ENCODE assay signal across 8 cellular contexts in the genomic region with DNA sequence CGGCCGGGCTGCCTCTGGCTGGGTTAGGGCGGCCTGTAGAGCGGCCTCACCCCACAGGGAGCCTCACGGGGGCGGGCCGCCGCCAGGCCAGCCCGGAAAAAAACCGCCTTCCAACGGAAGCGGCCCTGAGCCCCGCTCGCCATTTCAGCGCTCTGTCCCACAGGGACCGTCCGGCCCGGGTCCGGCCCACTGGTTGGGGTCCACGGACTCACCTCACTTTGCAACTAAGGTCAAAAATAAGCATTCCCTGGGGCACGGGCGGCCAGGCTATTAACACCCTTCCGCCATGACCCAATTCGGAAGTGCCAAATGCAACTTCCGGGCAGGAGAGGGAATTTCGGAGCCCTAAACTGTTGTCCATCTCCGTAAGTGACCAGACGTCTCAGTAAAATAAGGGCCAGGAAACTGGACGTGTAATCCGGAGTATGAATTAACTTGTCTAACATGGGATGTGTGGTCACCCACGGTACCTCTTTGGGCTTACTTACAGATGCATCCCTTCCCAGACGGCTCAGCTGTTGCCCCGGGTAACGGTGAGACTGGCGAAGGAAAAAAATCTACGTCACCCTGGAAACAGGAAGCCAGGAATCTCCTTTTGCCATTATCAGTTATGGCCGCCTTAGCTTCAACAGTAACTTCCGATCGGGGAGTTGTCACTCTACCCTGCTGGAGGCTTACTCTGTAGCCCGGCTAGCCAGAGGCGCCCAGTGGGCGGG. TPM values are rescaled to one million over a fixed set of nuclear protein-coding genes. Genes with fewer than 3 reads are reported as not detected.
DNase-seq lines count a peak whose midpoint lies in the region; ATAC-seq and TF ChIP-seq lines count a peak whose summit lies in the region.

A gene with protein sequence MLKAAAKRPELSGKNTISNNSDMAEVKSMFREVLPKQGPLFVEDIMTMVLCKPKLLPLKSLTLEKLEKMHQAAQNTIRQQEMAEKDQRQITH (minus strand): TSS at position 548 of the 716 bp plus-strand sequence. CDS start 1,023 bp downstream, outside the sequence.

- peak within 1 kb of the TSS; percentile 77 for H3K27ac ChIP-seq in H9 (ENCODE audit: insufficient read length, low read depth, low read length)
- peak within 1 kb of the TSS; percentile 98 to 100 (median 100) for H3K27ac ChIP-seq in body of pancreas
- H3K27ac ChIP-seq in rectal smooth muscle tissue (ENCODE audit: low read depth, low read length), result peak within 1 kb of the TSS; percentile 99

- H2AK5ac ChIP-seq in H9 (ENCODE audit: insufficient read length, low read length), result no peak within 1 kb of the TSS

- H3K27me3 ChIP-seq in H9 (ENCODE audit: insufficient read depth, low read length) (no peaks in the 10 kb centered on the region), body of pancreas (no peaks in the 10 kb centered on the region), rectal smooth muscle tissue (ENCODE audit: control insufficient read depth, insufficient read depth, low read length) (no peaks in the 10 kb centered on the region)

- no peak within 1 kb of the TSS for H3K56ac ChIP-seq in H9 (ENCODE audit: insufficient read length, low read depth, low read length)

- H3K4me1 ChIP-seq in H9 (ENCODE audit: insufficient read depth, low read length), result peaks cover 4% of the 10 kb centered on the region; the same call in 1 of the 2 replicates
- H3K4me1 ChIP-seq in body of pancreas, result peaks cover 48% of the 10 kb centered on the region
- H3K4me1 ChIP-seq in rectal smooth muscle tissue (ENCODE audit: control insufficient read depth, insufficient read depth, low read length), result peaks cover 12% of the 10 kb centered on the region

- H4K5ac ChIP-seq in H9 (ENCODE audit: insufficient read length, low read depth, low read length), result no peak within 1 kb of the TSS

- peak; percentile 90 for ATAC-seq in body of pancreas

- no peak within 1 kb of the TSS for H3T11ph ChIP-seq in H9 (ENCODE audit: low read length)

- H3K27me3 Mint-ChIP-seq in H9 (ENCODE audit: low read depth), result no peaks in the 10 kb centered on the region

- H3K9ac ChIP-seq in H9 (ENCODE audit: extremely low read depth, insufficient read length, low read length) (peak within 1 kb of the TSS; percentile 79), rectal smooth muscle tissue (ENCODE audit: low read length) (peak within 1 kb of the TSS; percentile 95)

- H3K4ac ChIP-seq in H9 (ENCODE audit: low read depth, low read length), result no peak within 1 kb of the TSS

- H2BK5ac ChIP-seq in H9 (ENCODE audit: insufficient read length, low read length), result no peak within 1 kb of the TSS

- H3K9me3 Mint-ChIP-seq in H9, result no peaks in the 10 kb centered on the region; a peak in 1 of 5 replicates

- no peaks in the 10 kb centered on the region for H3K36me3 ChIP-seq in body of pancreas (replicated peaks in 1 of 2; ENCODE audit: insufficient read depth in 1 of 2, low read depth in 2 of 2)
- H3K36me3 ChIP-seq in rectal smooth muscle tissue (ENCODE audit: control insufficient read depth, insufficient read depth, low read length), result no peaks in the 10 kb centered on the region

- H3K4me2 ChIP-seq in H9 (ENCODE audit: insufficient read depth, insufficient read length, low read length), result peak within 1 kb of the TSS; percentile 96

- H3K4me3 ChIP-seq in LNCaP clone FGC (ENCODE audit: low read depth, low read length), result peak within 1 kb of the TSS; percentile 89
- peak within 1 kb of the TSS; percentile 33 to 68 for H3K4me3 ChIP-seq in body of pancreas
- H3K4me3 ChIP-seq in rectal smooth muscle tissue (ENCODE audit: low read length), result peak within 1 kb of the TSS; percentile 97

- H4K91ac ChIP-seq in H9 (ENCODE audit: insufficient read length, low read depth, low read length), result no peak within 1 kb of the TSS

- peak within 1 kb of the TSS; percentile 56; the same call in 1 of the 2 replicates for H3K14ac ChIP-seq in H9 (ENCODE audit: insufficient read depth, low read length)

- peak within 1 kb of the TSS; percentile 66 for H2AFZ ChIP-seq in H9 (ENCODE audit: low read length)

- TF ChIP-seq POLR2A in body of pancreas (IDR thresholded peaks at IDR 0.05), result peak; percentile 88 to 98 (median 95)

- H3K4me3 Mint-ChIP-seq in H9, result peak within 1 kb of the TSS; percentile 96 to 98

- H3K79me2 ChIP-seq in H9 (ENCODE audit: insufficient read depth, low read length), result peaks cover 5% of the 10 kb centered on the region; the same call in 1 of the 2 replicates

- H2BK15ac ChIP-seq in H9 (ENCODE audit: low read depth, low read length), result no peak within 1 kb of the TSS

- peaks cover 0 to 6% (median 2%) of the 10 kb centered on the region in 3 experiments; a peak in 3 of 7 replicates for H3K36me3 Mint-ChIP-seq in H9 (ENCODE audit: insufficient read depth in 1 of 3, low read depth in 3 of 3)

- H3K79me1 ChIP-seq in H9 (ENCODE audit: insufficient read depth, low read depth, low read length, poor library complexity, severe bottlenecking), result no peaks in the 10 kb centered on the region

- H3K23ac ChIP-seq in H9 (ENCODE audit: insufficient read length, low read depth, low read length), result no peak within 1 kb of the TSS

- no peak within 1 kb of the TSS for H2BK20ac ChIP-seq in H9 (ENCODE audit: low read depth, low read length, poor library complexity, severe bottlenecking)

- DNase-seq in NCI-H146 treated with DMSO at 0.1 percent for 48 hours (lab: John Stamatoyannopoulos, UW; ENCODE audit: unreplicated experiment) (peak; percentile 99), NCI-H146 (lab: John Stamatoyannopoulos, UW) (no peak), H9 (no peak), LNCaP clone FGC (ENCODE audit: low read depth) (peak; percentile 99), SIG-M5 (lab: John Stamatoyannopoulos, UW) (peak; percentile 97), body of pancreas (no peak), hypothalamus (lab: John Stamatoyannopoulos, UW) (peak; percentile 53 to 99 (median 85))

- no peaks in the 10 kb centered on the region for H3K23me2 ChIP-seq in H9 (ENCODE audit: insufficient read length, low read depth, low read length, poor library complexity, severe bottlenecking)

- H4K8ac ChIP-seq in H9 (replicated peaks; ENCODE audit: insufficient read length, low read depth, low read length), result no peak within 1 kb of the TSS

- peak within 1 kb of the TSS; percentile 92 for H3K18ac ChIP-seq in H9 (ENCODE audit: insufficient read length, low read depth, low read length)

- H4K20me1 ChIP-seq in H9 (ENCODE audit: control insufficient read depth, insufficient read depth, insufficient read length), result no peaks in the 10 kb centered on the region

- no peak within 1 kb of the TSS for H2BK120ac ChIP-seq in H9 (ENCODE audit: low read depth, low read length, poor library complexity, severe bottlenecking)

- H2BK12ac ChIP-seq in H9 (ENCODE audit: insufficient read length, low read depth, low read length), result no peak within 1 kb of the TSS

- no peak for TF ChIP-seq CTCF in H9 (conservative IDR thresholded peaks at IDR 0.05)
- TF ChIP-seq CTCF in LNCaP clone FGC (IDR thresholded peaks at IDR 0.05; ENCODE audit: control insufficient read depth, extremely low read depth, insufficient read depth), result no peak
- peak in 2 of 7 experiments; percentile 33 to 39 for TF ChIP-seq CTCF in body of pancreas (IDR thresholded peaks at IDR 0.05)

- no peaks in the 10 kb centered on the region for H3K9me3 ChIP-seq in H9 (ENCODE audit: control insufficient read depth, low read depth, low read length)
- no peaks in the 10 kb centered on the region for H3K9me3 ChIP-seq in body of pancreas

- peak within 1 kb of the TSS; percentile 99 to 100 (median 100) for H3K27ac Mint-ChIP-seq in H9

- WGBS in H9 (ENCODE audit: extremely low coverage, insufficient read length, low lambda C conversion rate), result no CpG with 5 or more reads among the region's 42 CpGs
- 0% methylated on average over 23 to 42 of the region's 42 CpGs for WGBS in body of pancreas, 2 donors

- intact Hi-C loops in body of pancreas (cut with DNase I), result no loop called here

- peaks cover 24 to 28% of the 10 kb centered on the region in 2 experiments for H3K4me1 Mint-ChIP-seq in H9

RNA-seq across cellular contexts. Expression of the gene that starts here (rescaled TPM):
- total RNA-seq in H9 (2021) (18.8 and 22.3 TPM in 2 replicates), body of pancreas (10 to 100 TPM in 1 of 2 donors, 1 to 10 TPM in 1; 2.0 to 22.3 TPM)

Comparison
In these comparisons a context has a peak if more than half of its experiments do, and no peak if none do; other contexts are left out.
1. DNase-seq: peak in NCI-H146 treated with DMSO at 0.1 percent for 48 hours (single experiment), LNCaP clone FGC (single experiment), SIG-M5 (single experiment) and hypothalamus (51 of 51); none in NCI-H146 (single experiment), H9 (single experiment) and body of pancreas (0 of 4).
2. Peak in every context shown above with its lines, with median percentiles within 50 percentile points of each other: H3K27ac ChIP-seq and H3K4me3 ChIP-seq.